ENCODE assay signal across 9 cellular contexts in the genomic region with DNA sequence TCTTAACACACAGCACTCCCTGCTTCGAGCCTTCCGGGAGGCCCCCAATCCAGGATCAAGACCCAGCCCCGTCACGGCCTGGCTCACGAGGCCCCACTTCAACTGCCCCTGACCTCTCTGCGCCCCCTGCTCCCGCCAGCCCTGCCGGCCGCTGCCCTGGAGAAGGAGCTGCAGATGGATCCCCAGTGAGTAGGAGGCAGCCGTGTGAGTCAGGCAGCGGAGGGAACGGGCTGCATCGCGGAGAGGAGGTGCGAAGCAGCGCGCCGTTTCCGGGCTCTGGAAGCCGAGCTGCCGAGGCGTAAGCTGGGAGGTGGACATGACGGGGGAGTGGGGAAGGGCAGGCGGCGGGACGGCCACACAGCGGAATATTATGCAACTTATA.
DNase-seq lines count a peak whose midpoint lies in the region; ATAC-seq and TF ChIP-seq lines count a peak whose summit lies in the region.
"Had no signal": no experiment of that assay in that cellular context is flagged by ENCODE, and none has a peak within 500 bp of the region (broad histone marks: within the 10 kb centered on the region; RNA-seq: fewer than 3 reads in every experiment).

No MANE protein-coding gene starts in this region.

- CTCF ChIA-PET in PC-3 (lab: Charles Lee): interaction anchor here (0.8 kb wide), 1 partner anchor 172 kb away, joined by 5 read pairs; no protein-coding TSS in a partner anchor
- CTCF ChIA-PET in CD8-positive, alpha-beta memory T cell (lab: Charles Lee): no interaction called here

- H3F3A ChIP-seq in PC-3 (ENCODE audit: low read length, unreplicated experiment): no peaks in the 10 kb centered on the region

- H3K9me2 ChIP-seq in PC-3 (replicated peaks; ENCODE audit: low read length): no peaks in the 10 kb centered on the region

- peak overlapping the region in 1 of 7 donors; percentile 19 for H3K4me3 Mint-ChIP-seq in CD8-positive, alpha-beta memory T cell

- intact Hi-C loops in PC-3 (cut with micrococcal nuclease): loop anchor here (5.0 kb wide), 1 partner anchor 85 kb away; no protein-coding TSS in a partner anchor

- BruUV-seq in PC-3 (replicated peaks; lab: Mats Ljungman, UMichigan): no TSS peak

- no peaks in the 10 kb centered on the region for H3K9me3 Mint-ChIP-seq in CD8-positive, alpha-beta memory T cell

- no peaks in the 10 kb centered on the region for H3K9me3 ChIP-seq in PC-3 (ENCODE audit: low read length)
- H3K9me3 ChIP-seq in CD8-positive, alpha-beta memory T cell (ENCODE audit: low read length): no peaks in the 10 kb centered on the region

- ATAC-seq in PC-3 (peak; percentile 51), foreskin keratinocyte (peak; percentile 72), GM19324 (IDR thresholded peaks at IDR 0.05; ENCODE audit: low FRiP score, unreplicated experiment) (no peak)

- H4K20me1 ChIP-seq in PC-3 (ENCODE audit: low read length): no peaks in the 10 kb centered on the region

- peaks cover 35 to 62% of the 10 kb centered on the region in 2 donors for H3K27me3 Mint-ChIP-seq in CD8-positive, alpha-beta memory T cell

- DNase-seq in Daoy (ENCODE audit: low read depth) (peak; percentile 86), PC-3 (peak; percentile 51), foreskin keratinocyte (peak; percentile 51 to 76), renal cortical epithelial cell (ENCODE audit: low read depth) (peak; percentile 50), NCI-H446 treated with DMSO at 0.1 percent for 48 hours (lab: John Stamatoyannopoulos, UW) (no peak)
- DNase-seq in activated CD8-positive, alpha-beta memory T cell treated with anti-CD3 and anti-CD28 coated beads, Interleukin-2, amount 50 U/mL, for 4 hours: no peak
- no peak for DNase-seq in CD8-positive, alpha-beta memory T cell

- H3K27ac Mint-ChIP-seq in CD8-positive, alpha-beta memory T cell: peak overlapping the region in 1 of 8 donors; percentile 32

- H3K27ac ChIP-seq in PC-3 (ENCODE audit: low read length) (0 out of 2 replicates have a peak overlapping the region, but pooled peaks have one; percentile 3), foreskin keratinocyte (peak overlapping the region; percentile 40)
- H3K27ac ChIP-seq in CD8-positive, alpha-beta memory T cell (ENCODE audit: low read depth, low read length): no peak overlapping the region
- H3K27ac ChIP-seq: SJSA1 had no signal

- H3K4me2 ChIP-seq in PC-3 (ENCODE audit: low read length): peak overlapping the region; percentile 75

- TF ChIP-seq CTCF in PC-3 (conservative IDR thresholded peaks at IDR 0.05; ENCODE audit: low read depth, low read length): no peak
- TF ChIP-seq CTCF in foreskin keratinocyte (conservative IDR thresholded peaks at IDR 0.05): no peak

- POLR2A ChIA-PET in PC-3 (lab: Charles Lee; ENCODE audit: unreplicated experiment): no interaction called here
- POLR2A ChIA-PET in CD8-positive, alpha-beta memory T cell (lab: Charles Lee): no interaction called here

- no peak overlapping the region; the same call in 1 of the 2 replicates for H3K9ac ChIP-seq in PC-3 (ENCODE audit: low read length)

- peak overlapping the region; percentile 87 for H2AFZ ChIP-seq in PC-3 (ENCODE audit: low read length)

- peaks cover 0 to 3% (median 0%) of the 10 kb centered on the region in 3 donors for H3K36me3 Mint-ChIP-seq in CD8-positive, alpha-beta memory T cell

- H3K79me2 ChIP-seq in PC-3 (ENCODE audit: low read length): no peaks in the 10 kb centered on the region

- no peaks in the 10 kb centered on the region for H3K36me3 ChIP-seq in PC-3 (ENCODE audit: low read depth, low read length)
- no peaks in the 10 kb centered on the region for H3K36me3 ChIP-seq in CD8-positive, alpha-beta memory T cell (ENCODE audit: insufficient read depth, low read length)
- H3K36me3 ChIP-seq: SJSA1 had no signal

- H3K4me1 ChIP-seq in PC-3 (ENCODE audit: insufficient read depth, low read length) (peaks cover 8% of the 10 kb centered on the region), foreskin keratinocyte (peaks cover 12% of the 10 kb centered on the region)
- H3K4me1 ChIP-seq in CD8-positive, alpha-beta memory T cell (ENCODE audit: insufficient read depth, low read length): no peaks in the 10 kb centered on the region

- H3K4me3 ChIP-seq in PC-3 (ENCODE audit: low read length): peak overlapping the region; percentile 55
- no peak overlapping the region for H3K4me3 ChIP-seq in CD8-positive, alpha-beta memory T cell (ENCODE audit: low read length)
- H3K4me3 ChIP-seq: SJSA1 had no signal

- H3K4me1 Mint-ChIP-seq in CD8-positive, alpha-beta memory T cell: peaks cover 10 to 22% (median 13%) of the 10 kb centered on the region in 3 donors

- H3K27me3 ChIP-seq in PC-3 (ENCODE audit: low read length) (no peaks in the 10 kb centered on the region), foreskin keratinocyte (peaks cover 23% of the 10 kb centered on the region)
- peaks cover 12% of the 10 kb centered on the region for H3K27me3 ChIP-seq in CD8-positive, alpha-beta memory T cell (ENCODE audit: insufficient read depth, low read length, poor library complexity, severe bottlenecking)

Comparison
In these comparisons a context has a peak if more than half of its experiments do, and no peak if none do; other contexts are left out.
1. DNase-seq: peak in Daoy (single experiment), PC-3 (single experiment), foreskin keratinocyte (2 of 2) and renal cortical epithelial cell (single experiment); none in NCI-H446 treated with DMSO at 0.1 percent for 48 hours (single experiment), activated CD8-positive, alpha-beta memory T cell treated with anti-CD3 and anti-CD28 coated beads, Interleukin-2, amount 50 U/mL, for 4 hours (single experiment) and CD8-positive, alpha-beta memory T cell (0 of 5).